8 cellular contexts compared by ENCODE assay signal in genomic region chr4:110197421-110198398, GRCh38. TPM values are rescaled to one million over a fixed set of nuclear protein-coding genes. Genes with fewer than 3 reads are reported as not detected.
A peak's percentile ranks its signal among the peaks of the same experiment; 100 is the strongest.
DNase-seq lines count a peak whose midpoint lies in the region; ATAC-seq and TF ChIP-seq lines count a peak whose summit lies in the region.

No MANE protein-coding gene starts in this region.

- DNase-seq in DMS53 (lab: John Stamatoyannopoulos, UW) (peak; percentile 65), DMS53 treated with DMSO at 0.1 percent for 48 hours (lab: John Stamatoyannopoulos, UW; ENCODE audit: unreplicated experiment) (no peak), PC-9 (no peak), fibroblast of gingiva (ENCODE audit: low read depth) (peak; percentile 55)
- DNase-seq in activated T-helper 2 cell treated with anti-CD3 and anti-CD28 coated beads, Interferon-gamma antibody, Interleukin-2, Interleukin-4, amounts not matched to agents 10 μg/mL and 5 μg/mL and 100 μg/mL, durations not matched to agents 14 hours and 24 hours and 36 hours (ENCODE audit: low spot score) = peak; percentile 34
- DNase-seq in naive thymus-derived CD8-positive, alpha-beta T cell = peak in 8 of 10 donors; percentile 12 to 63 (median 42)

- H3K4me2 ChIP-seq in PC-9 = peak overlapping the region; percentile 76

- H4K20me1 ChIP-seq in PC-9 (ENCODE audit: insufficient read depth) = no peaks in the 10 kb centered on the region

- intact Hi-C loops in PC-9 (cut with micrococcal nuclease; ENCODE audit: unreplicated experiment) = loop anchor here (1.0 to 10.0 kb wide), 6 partner anchors 33 to 310 kb away; no protein-coding TSS in a partner anchor
- intact Hi-C loops in activated T-helper 2 cell treated with anti-CD3 and anti-CD28 coated beads, Interferon-gamma antibody, Interleukin-2, Interleukin-4, amounts not matched to agents 10 μg/mL and 5 μg/mL and 100 μg/mL, durations not matched to agents 14 hours and 24 hours and 36 hours (cut with micrococcal nuclease) = loop anchor here (1.0 to 10.0 kb wide), 9 partner anchors 32 to 633 kb away; partner anchors contain the start of genes GAR1 and MCUB

- peak overlapping the region; percentile 96 for H3K27ac Mint-ChIP-seq in activated T-helper 2 cell treated with anti-CD3 and anti-CD28 coated beads, Interferon-gamma antibody, Interleukin-2, Interleukin-4, amounts not matched to agents 10 μg/mL and 5 μg/mL and 100 μg/mL, durations not matched to agents 14 hours and 24 hours and 36 hours
- H3K27ac Mint-ChIP-seq in naive thymus-derived CD8-positive, alpha-beta T cell = peak overlapping the region; percentile 77 to 95 (median 91)

- H3K36me3 Mint-ChIP-seq in activated T-helper 2 cell treated with anti-CD3 and anti-CD28 coated beads, Interferon-gamma antibody, Interleukin-2, Interleukin-4, amounts not matched to agents 10 μg/mL and 5 μg/mL and 100 μg/mL, durations not matched to agents 14 hours and 24 hours and 36 hours (ENCODE audit: low read depth) = peaks cover 14% of the 10 kb centered on the region
- peaks cover 0 to 5% (median 0%) of the 10 kb centered on the region in 3 donors for H3K36me3 Mint-ChIP-seq in naive thymus-derived CD8-positive, alpha-beta T cell

- H3K4me3 Mint-ChIP-seq in activated T-helper 2 cell treated with anti-CD3 and anti-CD28 coated beads, Interferon-gamma antibody, Interleukin-2, Interleukin-4, amounts not matched to agents 10 μg/mL and 5 μg/mL and 100 μg/mL, durations not matched to agents 14 hours and 24 hours and 36 hours (ENCODE audit: low read depth) = peak overlapping the region; percentile 97
- peak overlapping the region; percentile 95 to 99 (median 97) for H3K4me3 Mint-ChIP-seq in naive thymus-derived CD8-positive, alpha-beta T cell

- H3K9ac ChIP-seq in subcutaneous abdominal adipose tissue (ENCODE audit: low read length in 5 of 5) = peak overlapping the region; percentile 46 to 87 (median 78)

- CTCF ChIA-PET in PC-9 (lab: Charles Lee) = interaction anchor here (0.6 kb wide), 2 partner anchors 178 to 197 kb away, joined by 4 to 15 read pairs; no protein-coding TSS in a partner anchor

- peak; percentile 19 for ATAC-seq in HG03432 (IDR thresholded peaks at IDR 0.05; ENCODE audit: unreplicated experiment)
- ATAC-seq in naive thymus-derived CD8-positive, alpha-beta T cell = peak; percentile 16 to 25

- no peaks in the 10 kb centered on the region for H3K9me3 ChIP-seq in PC-9 (ENCODE audit: insufficient read depth, low read depth)
- no peaks in the 10 kb centered on the region for H3K9me3 ChIP-seq in subcutaneous abdominal adipose tissue (ENCODE audit: control insufficient read depth in 5 of 5, low read length in 5 of 5)

- H3K4me1 Mint-ChIP-seq in activated T-helper 2 cell treated with anti-CD3 and anti-CD28 coated beads, Interferon-gamma antibody, Interleukin-2, Interleukin-4, amounts not matched to agents 10 μg/mL and 5 μg/mL and 100 μg/mL, durations not matched to agents 14 hours and 24 hours and 36 hours (ENCODE audit: low read depth) = peaks cover 24% of the 10 kb centered on the region
- peaks cover 19 to 44% (median 29%) of the 10 kb centered on the region in 4 donors for H3K4me1 Mint-ChIP-seq in naive thymus-derived CD8-positive, alpha-beta T cell

- H3K4me3 ChIP-seq in PC-9 (peak overlapping the region; percentile 72), subcutaneous abdominal adipose tissue (ENCODE audit: low read depth in 1 of 5, low read length in 5 of 5) (peak overlapping the region; percentile 87 to 96 (median 92))

- H3K9me2 ChIP-seq in PC-9 (ENCODE audit: insufficient read depth) = no peaks in the 10 kb centered on the region

- no peaks in the 10 kb centered on the region for H3K36me3 ChIP-seq in PC-9 (ENCODE audit: low read depth)
- H3K36me3 ChIP-seq in subcutaneous abdominal adipose tissue (ENCODE audit: control insufficient read depth in 5 of 5, insufficient read depth in 5 of 5, low read length in 5 of 5) = no peaks in the 10 kb centered on the region

- H3F3A ChIP-seq in PC-9 (ENCODE audit: insufficient read depth, low read depth) = no peaks in the 10 kb centered on the region

- peak overlapping the region; percentile 91 for H2AFZ ChIP-seq in PC-9

- H3K27ac ChIP-seq in PC-9 = peak overlapping the region; percentile 62
- H3K27ac ChIP-seq in subcutaneous abdominal adipose tissue (ENCODE audit: low read depth, low read length) = peak overlapping the region; percentile 90

- peaks cover 26% of the 10 kb centered on the region for H3K79me2 ChIP-seq in PC-9 (ENCODE audit: low read depth)

- H3K4me1 ChIP-seq in PC-9 (replicated peaks; ENCODE audit: insufficient read depth) (peaks cover 12% of the 10 kb centered on the region), subcutaneous abdominal adipose tissue (ENCODE audit: control insufficient read depth in 5 of 5, insufficient read depth in 5 of 5, low read length in 5 of 5) (peaks cover 0 to 43% (median 34%) of the 10 kb centered on the region in 5 donors)

- H3K9me3 Mint-ChIP-seq in activated T-helper 2 cell treated with anti-CD3 and anti-CD28 coated beads, Interferon-gamma antibody, Interleukin-2, Interleukin-4, amounts not matched to agents 10 μg/mL and 5 μg/mL and 100 μg/mL, durations not matched to agents 14 hours and 24 hours and 36 hours = no peaks in the 10 kb centered on the region
- H3K9me3 Mint-ChIP-seq in naive thymus-derived CD8-positive, alpha-beta T cell = no peaks in the 10 kb centered on the region

- no peak for TF ChIP-seq CTCF in PC-9 (conservative IDR thresholded peaks at IDR 0.05)

- H3K27me3 ChIP-seq in PC-9 (ENCODE audit: insufficient read depth, low read depth) (no peaks in the 10 kb centered on the region), subcutaneous abdominal adipose tissue (ENCODE audit: control insufficient read depth in 5 of 5, insufficient read depth in 4 of 5, low read length in 5 of 5) (no peaks in the 10 kb centered on the region)

- peaks cover under 1% of the 10 kb centered on the region for H3K27me3 Mint-ChIP-seq in activated T-helper 2 cell treated with anti-CD3 and anti-CD28 coated beads, Interferon-gamma antibody, Interleukin-2, Interleukin-4, amounts not matched to agents 10 μg/mL and 5 μg/mL and 100 μg/mL, durations not matched to agents 14 hours and 24 hours and 36 hours (ENCODE audit: low read depth)
- H3K27me3 Mint-ChIP-seq in naive thymus-derived CD8-positive, alpha-beta T cell = no peaks in the 10 kb centered on the region

- TSS peak; percentile 37 for BruUV-seq in PC-9 (replicated peaks; lab: Mats Ljungman, UMichigan)

- POLR2A ChIA-PET in PC-9 (lab: Charles Lee; ENCODE audit: unreplicated experiment) = interaction anchor here (0.6 kb wide), 1 partner anchor 313 kb away, joined by 3 read pairs; no protein-coding TSS in a partner anchor
- POLR2A ChIA-PET in naive thymus-derived CD8-positive, alpha-beta T cell (lab: Charles Lee) = interaction anchor here (0.6 to 3.8 kb wide), 7 partner anchors 32 to 199 kb away, joined by 3 to 17 read pairs (median 3); no protein-coding TSS in a partner anchor

RNA-seq across cellular contexts. Expression of gene ELOVL6, which starts 0.7 kb away (rescaled TPM):
- 13.2 and 25.3 TPM in 2 replicates for total RNA-seq in PC-9 (2021)
- 15.0 and 17.4 TPM in 2 replicates for total RNA-seq in activated T-helper 2 cell treated with anti-CD3 and anti-CD28 coated beads, Interferon-gamma antibody, Interleukin-2, Interleukin-4, amounts not matched to agents 10 μg/mL and 5 μg/mL and 100 μg/mL, durations not matched to agents 14 hours and 24 hours and 36 hours
- total RNA-seq in naive thymus-derived CD8-positive, alpha-beta T cell = 1 to 10 TPM in 1 of 2 experiments, under 1 TPM in 1; 0.57 to 2.1 TPM
- 1 to 10 TPM in 1 of 3 donors, under 1 TPM in 2; 0.11 to 3.0 (median 0.13) TPM for polyA plus RNA-seq in naive thymus-derived CD8-positive, alpha-beta T cell

Comparison
In these comparisons a context has a peak if more than half of its experiments do, and no peak if none do; other contexts are left out.
1. DNase-seq: peak in DMS53 (single experiment), activated T-helper 2 cell treated with anti-CD3 and anti-CD28 coated beads, Interferon-gamma antibody, Interleukin-2, Interleukin-4, amounts not matched to agents 10 μg/mL and 5 μg/mL and 100 μg/mL, durations not matched to agents 14 hours and 24 hours and 36 hours (single experiment), fibroblast of gingiva (single experiment) and naive thymus-derived CD8-positive, alpha-beta T cell (8 of 10); none in DMS53 treated with DMSO at 0.1 percent for 48 hours (single experiment) and PC-9 (0 of 2).